Comparison of ENCODE assay signal across 25 cellular contexts in genomic region chr4:48640225-48640624, GRCh38.
"Had no signal": no experiment of that assay in that cellular context is flagged by ENCODE, and none has a peak within 500 bp of the region (broad histone marks: within the 10 kb centered on the region; RNA-seq: fewer than 3 reads in every experiment).

No MANE protein-coding gene starts in this region.

- H3K27me3 Mint-ChIP-seq: activated CD4-positive, alpha-beta T cell treated with anti-CD3 and anti-CD28 coated beads, Interleukin-2, amount 10 ng/mL, durations not matched to agents 7 days and 5 days; activated CD8-positive, alpha-beta memory T cell treated with anti-CD3 and anti-CD28 coated beads, Interleukin-2, amount 10 ng/mL, durations not matched to agents 7 days and 5 days; activated CD8-positive, alpha-beta T cell treated with anti-CD3 and anti-CD28 coated beads for 36 hours; activated naive CD4-positive, alpha-beta T cell treated with anti-CD3 and anti-CD28 coated beads, Interleukin-2, amount 10 ng/mL, durations not matched to agents 7 days and 5 days; stimulated activated naive CD8-positive, alpha-beta T cell treated with anti-CD3 and anti-CD28 coated beads, Interleukin-15, amount 100 ng/mL, for 72 hours had no signal

- DNase-seq: activated CD4-positive, alpha-beta T cell treated with anti-CD3 and anti-CD28 coated beads, Interleukin-2, amount 10 ng/mL, durations not matched to agents 7 days and 5 days; activated CD4-positive, CD25-positive, alpha-beta regulatory T cell treated with anti-CD3 and anti-CD28 coated beads, Interleukin-2, amount 50 U/mL, for 72 hours; activated CD8-positive, alpha-beta memory T cell treated with anti-CD3 and anti-CD28 coated beads, Interleukin-2, amount 10 ng/mL, durations not matched to agents 7 days and 5 days; activated CD8-positive, alpha-beta T cell treated with anti-CD3 and anti-CD28 coated beads for 36 hours; activated effector memory CD4-positive, alpha-beta T cell treated with anti-CD3 and anti-CD28 coated beads, Interleukin-2, amount 50 U/mL, for 16 hours; activated naive CD4-positive, alpha-beta T cell treated with anti-CD3 and anti-CD28 coated beads, Interleukin-2, amount 10 ng/mL, durations not matched to agents 7 days and 5 days; activated T-cell treated with anti-CD3 and anti-CD28 coated beads for 4 hours; amygdala; body of pancreas; effector memory CD4-positive, alpha-beta T cell; foreskin melanocyte; glutamatergic neuron; hypothalamus; nephron progenitor cell; right lobe of liver; stimulated activated CD4-positive, alpha-beta T cell treated with anti-CD3 and anti-CD28 coated beads, Interleukin-1b, Interleukin-23, amount 100 ng/mL, for 48 hours; stimulated activated naive CD8-positive, alpha-beta T cell treated with anti-CD3 and anti-CD28 coated beads, Interleukin-15, amount 100 ng/mL, for 72 hours; upper lobe of right lung; WERI-Rb-1 had no signal

- H3K36me3 ChIP-seq: cardiac muscle cell, right lobe of liver, upper lobe of right lung, WERI-Rb-1 had no signal

- H3K27ac ChIP-seq: body of pancreas, cardiac muscle cell, parathyroid adenoma, right lobe of liver, SK-N-MC, WERI-Rb-1 had no signal

- H3K4me1 ChIP-seq: right lobe of liver had no signal

- H3K4me3 Mint-ChIP-seq: activated CD4-positive, alpha-beta T cell treated with anti-CD3 and anti-CD28 coated beads, Interleukin-2, amount 10 ng/mL, durations not matched to agents 7 days and 5 days; activated CD8-positive, alpha-beta memory T cell treated with anti-CD3 and anti-CD28 coated beads, Interleukin-2, amount 10 ng/mL, durations not matched to agents 7 days and 5 days; activated CD8-positive, alpha-beta T cell treated with anti-CD3 and anti-CD28 coated beads for 36 hours; activated naive CD4-positive, alpha-beta T cell treated with anti-CD3 and anti-CD28 coated beads, Interleukin-2, amount 10 ng/mL, durations not matched to agents 7 days and 5 days; nephron progenitor cell; stimulated activated naive CD8-positive, alpha-beta T cell treated with anti-CD3 and anti-CD28 coated beads, Interleukin-15, amount 100 ng/mL, for 72 hours had no signal

- H3K27me3 ChIP-seq: body of pancreas, cardiac muscle cell, right lobe of liver, upper lobe of right lung had no signal

- H3K27ac Mint-ChIP-seq: activated CD4-positive, alpha-beta T cell treated with anti-CD3 and anti-CD28 coated beads, Interleukin-2, amount 10 ng/mL, durations not matched to agents 7 days and 5 days; activated CD8-positive, alpha-beta memory T cell treated with anti-CD3 and anti-CD28 coated beads, Interleukin-2, amount 10 ng/mL, durations not matched to agents 7 days and 5 days; activated CD8-positive, alpha-beta T cell treated with anti-CD3 and anti-CD28 coated beads for 36 hours; activated naive CD4-positive, alpha-beta T cell treated with anti-CD3 and anti-CD28 coated beads, Interleukin-2, amount 10 ng/mL, durations not matched to agents 7 days and 5 days; stimulated activated naive CD8-positive, alpha-beta T cell treated with anti-CD3 and anti-CD28 coated beads, Interleukin-15, amount 100 ng/mL, for 72 hours had no signal

- H3K9me3 Mint-ChIP-seq: activated CD4-positive, alpha-beta T cell treated with anti-CD3 and anti-CD28 coated beads, Interleukin-2, amount 10 ng/mL, durations not matched to agents 7 days and 5 days; activated naive CD4-positive, alpha-beta T cell treated with anti-CD3 and anti-CD28 coated beads, Interleukin-2, amount 10 ng/mL, durations not matched to agents 7 days and 5 days; nephron progenitor cell; stimulated activated naive CD8-positive, alpha-beta T cell treated with anti-CD3 and anti-CD28 coated beads, Interleukin-15, amount 100 ng/mL, for 72 hours had no signal

- H3K9me3 ChIP-seq: body of pancreas, right lobe of liver, upper lobe of right lung had no signal

- H3K4me3 ChIP-seq: body of pancreas, cardiac muscle cell, lung, right lobe of liver, SK-N-MC, skin epidermis, upper lobe of right lung had no signal

- ATAC-seq: activated CD8-positive, alpha-beta memory T cell treated with anti-CD3 and anti-CD28 coated beads, Interleukin-2, amount 10 ng/mL, durations not matched to agents 7 days and 5 days; activated CD8-positive, alpha-beta T cell treated with anti-CD3 and anti-CD28 coated beads for 36 hours; body of pancreas; esophagus mucosa; stimulated activated naive CD8-positive, alpha-beta T cell treated with anti-CD3 and anti-CD28 coated beads, Interleukin-15, amount 100 ng/mL, for 72 hours; upper lobe of right lung had no signal

- H3K4me1 Mint-ChIP-seq: activated naive CD4-positive, alpha-beta T cell treated with anti-CD3 and anti-CD28 coated beads, Interleukin-2, amount 10 ng/mL, durations not matched to agents 7 days and 5 days had no signal
